30 cellular contexts compared by ENCODE assay signal in genomic region chr1:52355436-52355835, GRCh38.
"Had no signal": no experiment of that assay in that cellular context is flagged by ENCODE, and none has a peak within 500 bp of the region (broad histone marks: within the 10 kb centered on the region; RNA-seq: fewer than 3 reads in every experiment).

No MANE protein-coding gene starts in this region.

- H3K27me3 ChIP-seq: esophagus muscularis mucosa, heart right ventricle, pancreas, sigmoid colon, stomach, suprapubic skin, tibial artery had no signal

- H3K9me3 ChIP-seq: esophagus muscularis mucosa, heart right ventricle, pancreas, psoas muscle, sigmoid colon, stomach, suprapubic skin, tibial artery had no signal

- DNase-seq: activated CD4-positive, alpha-beta T cell treated with anti-CD3 and anti-CD28 coated beads for 4 hours; activated CD4-positive, alpha-beta T cell treated with anti-CD3 and anti-CD28 coated beads, Interleukin-2, amount 50 U/mL, for 4 hours; activated gamma-delta T cell; activated T-cell treated with anti-CD3 and anti-CD28 coated beads for 4 hours; amygdala; central memory CD4-positive, alpha-beta T cell; endodermal cell; foreskin melanocyte; heart right ventricle; midbrain; naive thymus-derived CD4-positive, alpha-beta T cell; psoas muscle; sigmoid colon; small intestine; stimulated activated CD4-positive, alpha-beta T cell treated with anti-CD3 and anti-CD28 coated beads, Interleukin-4, amount 100 ng/mL, for 4 hours; stimulated activated CD8-positive, alpha-beta memory T cell treated with anti-CD3 and anti-CD28 coated beads, Interleukin-4, amount 100 ng/mL, for 48 hours; stimulated activated naive B cell treated with anti-CD40 and anti-IgM and Interleukin-4, amounts not matched to agents 10 μg/mL and 1 μg/mL and 100 μg/mL, for 72 hours; stomach; SW 1271; T-helper 9 cell; tibial artery had no signal

- ATAC-seq: heart right ventricle; naive thymus-derived CD4-positive, alpha-beta T cell; pancreas; psoas muscle; stimulated activated naive B cell treated with anti-CD40 and anti-IgM and Interleukin-4, amounts not matched to agents 10 μg/mL and 1 μg/mL and 100 μg/mL, for 72 hours had no signal

- H3K27ac Mint-ChIP-seq: activated T-helper 1 cell treated with anti-CD3 and anti-CD28 coated beads, Interleukin-12 subunit alpha, Interleukin-12 subunit beta, Interleukin-2, Interleukin-4 antibody, amounts not matched to agents 30 ng/mL and 10 ng/mL and 1 ng/mL, durations not matched to agents 14 hours and 24 hours and 36 hours; dendritic cell treated with granulocyte-macrophage colony-stimulating factor and Interleukin-4, amounts not matched to agents 40 ng/mL and 50 ng/mL, for 4 days; endodermal cell; memory B cell; T-helper 1 cell treated with Interleukin-12 subunit alpha and Interleukin-12 subunit beta and Interleukin-4 antibody, amounts not matched to agents 30 μg/mL and 1 μg/mL, for 36 hours had no signal

- FAIRE-seq: pancreas, small intestine, TTC549 had no signal

- H3K27ac ChIP-seq: esophagus muscularis mucosa, heart right ventricle, pancreas, psoas muscle, sigmoid colon, stomach, suprapubic skin, tibial artery, VCaP had no signal

- H3K27me3 Mint-ChIP-seq: dendritic cell treated with granulocyte-macrophage colony-stimulating factor and Interleukin-4, amounts not matched to agents 40 ng/mL and 50 ng/mL, for 4 days; memory B cell; naive thymus-derived CD4-positive, alpha-beta T cell; stimulated activated naive B cell treated with anti-CD40 and anti-IgM and Interleukin-4, amounts not matched to agents 10 μg/mL and 1 μg/mL and 100 μg/mL, for 72 hours had no signal

- H3K4me1 Mint-ChIP-seq: memory B cell had no signal

- H3K4me3 Mint-ChIP-seq: activated T-helper 1 cell treated with anti-CD3 and anti-CD28 coated beads, Interleukin-12 subunit alpha, Interleukin-12 subunit beta, Interleukin-2, Interleukin-4 antibody, amounts not matched to agents 30 ng/mL and 10 ng/mL and 1 ng/mL, durations not matched to agents 14 hours and 24 hours and 36 hours; dendritic cell treated with granulocyte-macrophage colony-stimulating factor and Interleukin-4, amounts not matched to agents 40 ng/mL and 50 ng/mL, for 4 days; endodermal cell; memory B cell; naive thymus-derived CD4-positive, alpha-beta T cell; stimulated activated naive B cell treated with anti-CD40 and anti-IgM and Interleukin-4, amounts not matched to agents 10 μg/mL and 1 μg/mL and 100 μg/mL, for 72 hours; T-helper 1 cell treated with Interleukin-12 subunit alpha and Interleukin-12 subunit beta and Interleukin-4 antibody, amounts not matched to agents 30 μg/mL and 1 μg/mL, for 36 hours had no signal

- H3K4me3 ChIP-seq: esophagus muscularis mucosa, heart right ventricle, pancreas, psoas muscle, sigmoid colon, stomach, suprapubic skin, tibial artery had no signal

- H3K9me3 Mint-ChIP-seq: activated T-helper 1 cell treated with anti-CD3 and anti-CD28 coated beads, Interleukin-12 subunit alpha, Interleukin-12 subunit beta, Interleukin-2, Interleukin-4 antibody, amounts not matched to agents 30 ng/mL and 10 ng/mL and 1 ng/mL, durations not matched to agents 14 hours and 24 hours and 36 hours; dendritic cell treated with granulocyte-macrophage colony-stimulating factor and Interleukin-4, amounts not matched to agents 40 ng/mL and 50 ng/mL, for 4 days; endodermal cell; memory B cell; naive thymus-derived CD4-positive, alpha-beta T cell; stimulated activated naive B cell treated with anti-CD40 and anti-IgM and Interleukin-4, amounts not matched to agents 10 μg/mL and 1 μg/mL and 100 μg/mL, for 72 hours; T-helper 1 cell treated with Interleukin-12 subunit alpha and Interleukin-12 subunit beta and Interleukin-4 antibody, amounts not matched to agents 30 μg/mL and 1 μg/mL, for 36 hours had no signal

- H3K4me1 ChIP-seq: pancreas, psoas muscle, sigmoid colon, suprapubic skin, tibial artery had no signal
